16 cellular contexts compared by ENCODE assay signal in the genomic region with DNA sequence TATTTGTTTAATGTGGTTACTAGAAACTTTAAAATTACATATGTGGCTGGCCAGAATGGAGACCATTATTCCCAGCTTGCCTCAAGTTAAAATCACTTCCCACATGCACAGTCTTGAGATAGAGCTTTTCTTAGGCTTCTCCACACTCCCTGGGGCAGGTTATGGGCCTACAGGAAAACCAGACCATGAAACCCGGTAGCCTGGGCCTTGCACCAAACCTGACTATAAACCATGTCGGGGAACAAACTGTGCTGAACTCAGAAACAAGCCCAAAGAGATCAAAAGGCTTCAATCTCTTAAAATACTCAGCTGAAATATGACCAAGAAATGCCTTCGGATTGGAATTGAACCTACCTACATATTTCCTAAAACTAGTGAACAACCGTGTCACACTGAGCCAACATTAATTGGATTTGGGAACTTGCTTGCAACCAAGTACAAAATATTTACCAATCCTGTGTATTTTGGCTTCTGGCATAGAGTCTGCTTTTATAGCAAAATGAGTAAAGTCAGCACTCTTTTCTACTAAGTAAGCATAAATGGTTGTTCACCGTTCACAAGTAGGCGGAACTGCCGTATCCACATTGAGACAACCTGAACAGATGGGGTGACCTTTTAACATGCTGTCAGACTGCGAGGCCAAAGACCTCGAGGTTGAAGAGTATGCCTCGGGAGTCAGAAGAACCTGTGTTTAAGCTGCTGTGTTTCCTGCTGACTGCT.
"Had no signal": no experiment of that assay in that cellular context is flagged by ENCODE, and none has a peak within 500 bp of the region (broad histone marks: within the 10 kb centered on the region; RNA-seq: fewer than 3 reads in every experiment).

No MANE protein-coding gene starts in this region.

- H3K4me3 ChIP-seq: dorsolateral prefrontal cortex, gastroesophageal sphincter, heart right ventricle, pancreas, skin epidermis had no signal

- H3K4me1 Mint-ChIP-seq: activated CD4-positive, alpha-beta T cell treated with anti-CD3 and anti-CD28 coated beads, Interleukin-2, amount 10 ng/mL, durations not matched to agents 7 days and 5 days had no signal

- FAIRE-seq: TTC549 had no signal

- H3K27ac ChIP-seq: gastroesophageal sphincter, heart right ventricle, pancreas, skin epidermis had no signal

- H3K27ac Mint-ChIP-seq: activated CD4-positive, alpha-beta T cell treated with anti-CD3 and anti-CD28 coated beads, Interleukin-2, amount 10 ng/mL, durations not matched to agents 7 days and 5 days; activated naive CD8-positive, alpha-beta T cell treated with anti-CD3 and anti-CD28 coated beads, Interleukin-2, amount 10 ng/mL, durations not matched to agents 7 days and 5 days; activated T-cell treated with anti-CD3 and anti-CD28 coated beads, Interleukin-2, amount 50 U/mL, for 72 hours; stimulated activated naive B cell treated with anti-CD40 and anti-IgM and Interleukin-4, amounts not matched to agents 10 μg/mL and 1 μg/mL and 100 μg/mL, for 72 hours; T-helper 1 cell treated with Interleukin-12 subunit alpha and Interleukin-12 subunit beta and Interleukin-4 antibody, amounts not matched to agents 30 μg/mL and 1 μg/mL, for 36 hours had no signal

- H3K4me1 ChIP-seq: pancreas had no signal

- H3K4me3 Mint-ChIP-seq: activated CD4-positive, alpha-beta T cell treated with anti-CD3 and anti-CD28 coated beads, Interleukin-2, amount 10 ng/mL, durations not matched to agents 7 days and 5 days; activated naive CD8-positive, alpha-beta T cell treated with anti-CD3 and anti-CD28 coated beads, Interleukin-2, amount 10 ng/mL, durations not matched to agents 7 days and 5 days; activated T-cell treated with anti-CD3 and anti-CD28 coated beads, Interleukin-2, amount 50 U/mL, for 72 hours; stimulated activated naive B cell treated with anti-CD40 and anti-IgM and Interleukin-4, amounts not matched to agents 10 μg/mL and 1 μg/mL and 100 μg/mL, for 72 hours; T-helper 1 cell treated with Interleukin-12 subunit alpha and Interleukin-12 subunit beta and Interleukin-4 antibody, amounts not matched to agents 30 μg/mL and 1 μg/mL, for 36 hours had no signal

- H3K36me3 ChIP-seq: gastroesophageal sphincter, heart right ventricle, pancreas had no signal

- H3K27me3 Mint-ChIP-seq: activated CD4-positive, alpha-beta T cell treated with anti-CD3 and anti-CD28 coated beads, Interleukin-2, amount 10 ng/mL, durations not matched to agents 7 days and 5 days; stimulated activated naive B cell treated with anti-CD40 and anti-IgM and Interleukin-4, amounts not matched to agents 10 μg/mL and 1 μg/mL and 100 μg/mL, for 72 hours had no signal

- H3K27me3 ChIP-seq: dorsolateral prefrontal cortex, gastroesophageal sphincter, heart right ventricle, pancreas had no signal

- H3K9me3 Mint-ChIP-seq: activated CD4-positive, alpha-beta T cell treated with anti-CD3 and anti-CD28 coated beads, Interleukin-2, amount 10 ng/mL, durations not matched to agents 7 days and 5 days; activated naive CD8-positive, alpha-beta T cell treated with anti-CD3 and anti-CD28 coated beads, Interleukin-2, amount 10 ng/mL, durations not matched to agents 7 days and 5 days; T-helper 1 cell treated with Interleukin-12 subunit alpha and Interleukin-12 subunit beta and Interleukin-4 antibody, amounts not matched to agents 30 μg/mL and 1 μg/mL, for 36 hours had no signal

- H3K9me3 ChIP-seq: gastroesophageal sphincter, heart right ventricle, pancreas had no signal

- ATAC-seq: activated T-cell treated with anti-CD3 and anti-CD28 coated beads, Interleukin-2, amount 50 U/mL, for 72 hours; gastroesophageal sphincter; heart right ventricle; left colon; stimulated activated naive B cell treated with anti-CD40 and anti-IgM and Interleukin-4, amounts not matched to agents 10 μg/mL and 1 μg/mL and 100 μg/mL, for 72 hours had no signal

- DNase-seq: activated CD4-positive, alpha-beta T cell treated with anti-CD3 and anti-CD28 coated beads, Interleukin-2, amount 10 ng/mL, durations not matched to agents 7 days and 5 days; activated CD8-positive, alpha-beta memory T cell treated with anti-CD3 and anti-CD28 coated beads, Interleukin-2, amount 50 U/mL, for 48 hours; activated naive CD8-positive, alpha-beta T cell treated with anti-CD3 and anti-CD28 coated beads, Interleukin-2, amount 10 ng/mL, durations not matched to agents 7 days and 5 days; activated T-cell treated with anti-CD3 and anti-CD28 coated beads, Interleukin-2, amount 50 U/mL, for 72 hours; dorsolateral prefrontal cortex; erythroblast; heart right ventricle; left colon; pancreas; stimulated activated CD4-positive, alpha-beta T cell treated with anti-CD3 and anti-CD28 coated beads, Interleukin-15, amount 100 ng/mL, for 24 hours; stimulated activated CD4-positive, alpha-beta T cell treated with anti-CD3 and anti-CD28 coated beads, Interleukin-4, amount 100 ng/mL, for 1 hour; stimulated activated naive B cell treated with anti-CD40 and anti-IgM and Interleukin-4, amounts not matched to agents 10 μg/mL and 1 μg/mL and 100 μg/mL, for 72 hours had no signal

- H3K36me3 Mint-ChIP-seq: activated naive CD8-positive, alpha-beta T cell treated with anti-CD3 and anti-CD28 coated beads, Interleukin-2, amount 10 ng/mL, durations not matched to agents 7 days and 5 days; stimulated activated naive B cell treated with anti-CD40 and anti-IgM and Interleukin-4, amounts not matched to agents 10 μg/mL and 1 μg/mL and 100 μg/mL, for 72 hours had no signal
